In genomic region chr6:142824491-142824890, GRCh38 we compare ENCODE assay signal across 24 cellular contexts.
DNase-seq lines count a peak whose midpoint lies in the region; ATAC-seq, FAIRE-seq and TF ChIP-seq lines count a peak whose summit lies in the region.
"Had no signal": no experiment of that assay in that cellular context is flagged by ENCODE, and none has a peak within 500 bp of the region (broad histone marks: within the 10 kb centered on the region; RNA-seq: fewer than 3 reads in every experiment).

No MANE protein-coding gene starts in this region.

- no peak for DNase-seq in Right ventricle myocardium superior
- no peak for DNase-seq in heart left ventricle
- peak; percentile 89 for DNase-seq in LNCaP clone FGC (ENCODE audit: low read depth)
- DNase-seq in fibroblast of lung (ENCODE audit: low read depth in 2 of 2) = peak in 1 of 2 donors; percentile 14
- no peak for DNase-seq in esophagus muscularis mucosa (ENCODE audit: extremely low spot score)
- no peak for DNase-seq in Peyer's patch
- DNase-seq in kidney = no peak
- DNase-seq: activated CD4-positive, CD25-positive, alpha-beta regulatory T cell treated with anti-CD3 and anti-CD28 coated beads, Interleukin-2, amount 50 U/mL, for 72 hours; activated effector memory CD4-positive, alpha-beta T cell treated with Interleukin-2 at 50 U/mL for 16 hours; dermis blood vessel endothelial cell; DND-41; hippocampal formation; islet precursor cell; mammary epithelial cell; NCI-H1092; NCI-H2029; NCI-H446 treated with DMSO at 0.1 percent for 48 hours; NK-92 treated with Interleukin-12 subunit alpha and Interleukin-12 subunit beta, amount 100 ng/mL, for 24 hours; SK-N-SH; T-helper 9 cell had no signal

- no peak overlapping the region for H3K4me3 Mint-ChIP-seq in stimulated activated memory B cell treated with anti-CD40 and anti-IgM and Interleukin-4, amounts not matched to agents 10 μg/mL and 1 μg/mL and 100 μg/mL, for 72 hours
- H3K4me3 Mint-ChIP-seq: natural killer cell treated with Interleukin-12 subunit alpha and Interleukin-12 subunit beta and Interleukin-15 and Interleukin-18, amount 100 ng/mL, for 72 hours had no signal

- H3K27me3 ChIP-seq in heart left ventricle = no peaks in the 10 kb centered on the region
- no peaks in the 10 kb centered on the region for H3K27me3 ChIP-seq in fibroblast of lung (ENCODE audit: control insufficient read depth, insufficient read depth, low read length)
- no peaks in the 10 kb centered on the region for H3K27me3 ChIP-seq in esophagus muscularis mucosa
- H3K27me3 ChIP-seq in Peyer's patch = no peaks in the 10 kb centered on the region
- H3K27me3 ChIP-seq: cardiac muscle cell had no signal

- H3K79me2 ChIP-seq in fibroblast of lung (ENCODE audit: control insufficient read depth, insufficient read depth, low read length) = peaks cover 17% of the 10 kb centered on the region

- H4K20me1 ChIP-seq in fibroblast of lung (ENCODE audit: control insufficient read depth, extremely low read depth, insufficient read depth, low read length) = no peaks in the 10 kb centered on the region

- H3K27ac ChIP-seq in heart left ventricle = no peak overlapping the region
- H3K27ac ChIP-seq in fibroblast of lung (ENCODE audit: insufficient read depth, low read length) = no peak overlapping the region
- H3K27ac ChIP-seq in esophagus muscularis mucosa (replicated peaks in 1 of 4) = no peak overlapping the region
- no peak overlapping the region for H3K27ac ChIP-seq in Peyer's patch
- H3K27ac ChIP-seq in kidney (ENCODE audit: low read depth in 2 of 2, low read length in 2 of 2) = no peak overlapping the region
- H3K27ac ChIP-seq: cardiac muscle cell, KMS-11 had no signal

- H3K4me1 ChIP-seq in heart left ventricle (peaks cover 6 to 73% (median 58%) of the 10 kb centered on the region in 12 donors), fibroblast of lung (ENCODE audit: control insufficient read depth, extremely low read depth, insufficient read depth, low read length) (peaks cover 15% of the 10 kb centered on the region), esophagus muscularis mucosa (peaks cover 33 to 65% (median 52%) of the 10 kb centered on the region in 4 donors), Peyer's patch (peaks cover 0 to 49% (median 0%) of the 10 kb centered on the region in 4 donors), kidney (ENCODE audit: control insufficient read depth in 1 of 2, insufficient read depth in 1 of 2, low read depth in 1 of 2, low read length in 2 of 2) (peaks cover 4 to 19% of the 10 kb centered on the region in 2 donors)

- H3K36me3 Mint-ChIP-seq in stimulated activated memory B cell treated with anti-CD40 and anti-IgM and Interleukin-4, amounts not matched to agents 10 μg/mL and 1 μg/mL and 100 μg/mL, for 72 hours = peaks cover 28% of the 10 kb centered on the region

- H3K27ac Mint-ChIP-seq in stimulated activated memory B cell treated with anti-CD40 and anti-IgM and Interleukin-4, amounts not matched to agents 10 μg/mL and 1 μg/mL and 100 μg/mL, for 72 hours = peak overlapping the region; percentile 35

- TF ChIP-seq CTCF in heart left ventricle (IDR thresholded peaks at IDR 0.05) = no peak
- no peak for TF ChIP-seq CTCF in LNCaP clone FGC (IDR thresholded peaks at IDR 0.05; ENCODE audit: control insufficient read depth, extremely low read depth, insufficient read depth)
- no peak for TF ChIP-seq CTCF in fibroblast of lung (conservative IDR thresholded peaks at IDR 0.05 in 1 of 2, IDR thresholded peaks at IDR 0.05 in 1 of 2; ENCODE audit: low read depth in 1 of 2, low read length in 2 of 2)
- TF ChIP-seq CTCF in esophagus muscularis mucosa (IDR thresholded peaks at IDR 0.05) = no peak
- TF ChIP-seq CTCF in Peyer's patch (IDR thresholded peaks at IDR 0.05) = no peak
- TF ChIP-seq CTCF in kidney (IDR thresholded peaks at IDR 0.05; ENCODE audit: borderline replicate concordance, extremely low read depth, insufficient read depth) = no peak

- peaks cover 3% of the 10 kb centered on the region for H3K9me3 Mint-ChIP-seq in stimulated activated memory B cell treated with anti-CD40 and anti-IgM and Interleukin-4, amounts not matched to agents 10 μg/mL and 1 μg/mL and 100 μg/mL, for 72 hours
- H3K9me3 Mint-ChIP-seq: natural killer cell treated with Interleukin-12 subunit alpha and Interleukin-12 subunit beta and Interleukin-15 and Interleukin-18, amount 100 ng/mL, for 72 hours had no signal

- H3K9ac ChIP-seq in fibroblast of lung (ENCODE audit: insufficient read depth, low read length) (no peak overlapping the region), kidney (ENCODE audit: low read length in 2 of 2) (no peak overlapping the region)
- H3K9ac ChIP-seq: KMS-11, SK-N-SH had no signal

- WGBS in heart left ventricle, 4 donors = 31 to 57% (median 37%) methylated on average over 3 of the region's 3 CpGs
- WGBS in esophagus muscularis mucosa = 32% methylated on average over 3 of the region's 3 CpGs

- intact Hi-C loops in Right ventricle myocardium superior (cut with DNase I) = no loop called here
- intact Hi-C loops in heart left ventricle (cut with DNase I) = loop anchor here in 3 of 10 donors (5.0 to 10.0 kb wide), 3 partner anchors 60 to 130 kb away; partner anchors contain the start of gene HIVEP2 (in 1 of the 3)
- intact Hi-C loops in esophagus muscularis mucosa (cut with DNase I) = no loop called here
- intact Hi-C loops in kidney (cut with DNase I) = no loop called here

- TF ChIP-seq POLR2A in heart left ventricle (IDR thresholded peaks at IDR 0.05) = no peak
- no peak for TF ChIP-seq POLR2A in esophagus muscularis mucosa (IDR thresholded peaks at IDR 0.05; ENCODE audit: low read depth)
- no peak for TF ChIP-seq POLR2A in Peyer's patch (IDR thresholded peaks at IDR 0.05)

- H2AFZ ChIP-seq in fibroblast of lung (ENCODE audit: low read length) = no peak overlapping the region

- H3K36me3 ChIP-seq in heart left ventricle (no peaks in the 10 kb centered on the region), fibroblast of lung (ENCODE audit: control insufficient read depth, insufficient read depth, low read length) (no peaks in the 10 kb centered on the region), esophagus muscularis mucosa (no peaks in the 10 kb centered on the region), Peyer's patch (no peaks in the 10 kb centered on the region), kidney (ENCODE audit: control insufficient read depth in 1 of 2, insufficient read depth in 2 of 2, low read length in 2 of 2) (no peaks in the 10 kb centered on the region)
- H3K36me3 ChIP-seq: cardiac muscle cell had no signal

- TF ChIP-seq EP300 in esophagus muscularis mucosa (IDR thresholded peaks at IDR 0.05) = no peak

- no peak overlapping the region for H3K4me3 ChIP-seq in heart left ventricle
- H3K4me3 ChIP-seq in LNCaP clone FGC (ENCODE audit: low read depth, low read length) = no peak overlapping the region
- H3K4me3 ChIP-seq in fibroblast of lung (replicated peaks in 1 of 4; ENCODE audit: control extremely low read depth in 1 of 4, insufficient read depth in 1 of 4, low read depth in 3 of 4, low read length in 4 of 4) = no peak overlapping the region
- H3K4me3 ChIP-seq in esophagus muscularis mucosa = no peak overlapping the region
- no peak overlapping the region for H3K4me3 ChIP-seq in Peyer's patch
- H3K4me3 ChIP-seq in kidney (ENCODE audit: low read length in 2 of 2) = no peak overlapping the region
- H3K4me3 ChIP-seq: cardiac muscle cell had no signal

- H3K9me3 ChIP-seq in heart left ventricle = no peaks in the 10 kb centered on the region
- no peaks in the 10 kb centered on the region for H3K9me3 ChIP-seq in fibroblast of lung (ENCODE audit: control insufficient read depth, insufficient read depth, low read depth, low read length)
- no peaks in the 10 kb centered on the region for H3K9me3 ChIP-seq in esophagus muscularis mucosa
- no peaks in the 10 kb centered on the region for H3K9me3 ChIP-seq in Peyer's patch
- no peaks in the 10 kb centered on the region for H3K9me3 ChIP-seq in kidney (ENCODE audit: control insufficient read depth in 1 of 2, low read length in 2 of 2)
- H3K9me3 ChIP-seq: SK-N-SH had no signal

- ATAC-seq in Right ventricle myocardium superior (ENCODE audit: poor library complexity) = peak; percentile 16
- no peak for ATAC-seq in heart left ventricle
- no peak for ATAC-seq in stimulated activated memory B cell treated with anti-CD40 and anti-IgM and Interleukin-4, amounts not matched to agents 10 μg/mL and 1 μg/mL and 100 μg/mL, for 72 hours
- ATAC-seq: natural killer cell treated with Interleukin-12 subunit alpha and Interleukin-12 subunit beta and Interleukin-15 and Interleukin-18, amount 100 ng/mL, for 72 hours had no signal

- no peak for FAIRE-seq in kidney (lab: Jason Lieb, UNC)

- peaks cover 43% of the 10 kb centered on the region for H3K4me1 Mint-ChIP-seq in stimulated activated memory B cell treated with anti-CD40 and anti-IgM and Interleukin-4, amounts not matched to agents 10 μg/mL and 1 μg/mL and 100 μg/mL, for 72 hours

- no peaks in the 10 kb centered on the region for H3K27me3 Mint-ChIP-seq in stimulated activated memory B cell treated with anti-CD40 and anti-IgM and Interleukin-4, amounts not matched to agents 10 μg/mL and 1 μg/mL and 100 μg/mL, for 72 hours
- H3K27me3 Mint-ChIP-seq: natural killer cell treated with Interleukin-12 subunit alpha and Interleukin-12 subunit beta and Interleukin-15 and Interleukin-18, amount 100 ng/mL, for 72 hours had no signal

- peak overlapping the region; percentile 17 for H3K4me2 ChIP-seq in fibroblast of lung (ENCODE audit: extremely low read depth, insufficient read depth, low read length)
- H3K4me2 ChIP-seq: KMS-11, SK-N-SH had no signal
